1 cellular context compared by ENCODE assay signal in the genomic region with DNA sequence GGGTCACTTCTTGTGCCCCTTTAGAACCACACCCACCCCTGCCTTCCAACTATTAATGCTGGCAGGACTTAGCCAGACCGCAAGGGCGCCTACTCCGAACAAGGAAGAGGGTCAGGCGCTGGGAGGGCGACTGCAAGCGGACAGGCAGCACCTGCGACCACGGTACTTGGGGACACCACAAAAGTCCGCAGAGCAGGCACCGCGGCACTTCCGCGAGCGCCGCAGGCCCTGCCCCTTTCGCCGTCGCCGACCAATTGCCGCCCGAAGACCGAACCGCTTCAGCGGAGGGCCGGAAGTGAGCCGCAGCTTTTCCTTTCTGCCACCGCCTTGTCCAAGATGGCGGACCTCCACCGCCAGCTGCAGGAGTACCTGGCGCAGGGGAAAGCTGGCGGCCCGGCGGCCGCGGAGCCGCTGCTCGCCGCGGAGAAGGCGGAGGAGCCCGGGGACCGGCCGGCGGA.
TF ChIP-seq lines count a peak whose summit lies in the region.

A gene with protein sequence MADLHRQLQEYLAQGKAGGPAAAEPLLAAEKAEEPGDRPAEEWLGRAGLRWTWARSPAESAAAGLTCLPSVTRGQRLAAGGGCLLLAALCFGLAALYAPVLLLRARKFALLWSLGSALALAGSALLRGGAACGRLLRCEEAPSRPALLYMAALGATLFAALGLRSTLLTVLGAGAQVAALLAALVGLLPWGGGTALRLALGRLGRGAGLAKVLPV (plus strand): TSS at position 305 of the 458 bp plus-strand sequence. CDS start 32 bp downstream, at position 337.

TF ChIP-seq in HepG2, 621 proteins besides CTCF, POLR2A, EP300 and RAD21 (continued from another document and continues in another):
- TF ChIP-seq, protein P1, sequence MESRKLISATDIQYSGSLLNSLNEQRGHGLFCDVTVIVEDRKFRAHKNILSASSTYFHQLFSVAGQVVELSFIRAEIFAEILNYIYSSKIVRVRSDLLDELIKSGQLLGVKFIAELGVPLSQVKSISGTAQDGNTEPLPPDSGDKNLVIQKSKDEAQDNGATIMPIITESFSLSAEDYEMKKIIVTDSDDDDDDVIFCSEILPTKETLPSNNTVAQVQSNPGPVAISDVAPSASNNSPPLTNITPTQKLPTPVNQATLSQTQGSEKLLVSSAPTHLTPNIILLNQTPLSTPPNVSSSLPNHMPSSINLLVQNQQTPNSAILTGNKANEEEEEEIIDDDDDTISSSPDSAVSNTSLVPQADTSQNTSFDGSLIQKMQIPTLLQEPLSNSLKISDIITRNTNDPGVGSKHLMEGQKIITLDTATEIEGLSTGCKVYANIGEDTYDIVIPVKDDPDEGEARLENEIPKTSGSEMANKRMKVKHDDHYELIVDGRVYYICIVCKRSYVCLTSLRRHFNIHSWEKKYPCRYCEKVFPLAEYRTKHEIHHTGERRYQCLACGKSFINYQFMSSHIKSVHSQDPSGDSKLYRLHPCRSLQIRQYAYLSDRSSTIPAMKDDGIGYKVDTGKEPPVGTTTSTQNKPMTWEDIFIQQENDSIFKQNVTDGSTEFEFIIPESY (CRISPR knock-in tag; IDR thresholded peaks at IDR 0.05): peak; percentile 66; the same call in 1 of the 2 replicates
- TF ChIP-seq HDAC2 (CRISPR knock-in tag; IDR thresholded peaks at IDR 0.05) (peak; percentile 72; the same call in 1 of the 2 replicates), JARID2 (CRISPR knock-in tag; IDR thresholded peaks at IDR 0.05; ENCODE audit: insufficient replicate concordance) (no peak), ASH2L (IDR thresholded peaks at IDR 0.05; ENCODE audit: insufficient read length, low read depth, low read length) (no peak), NR2C2 (CRISPR knock-in tag; IDR thresholded peaks at IDR 0.05; ENCODE audit: borderline replicate concordance) (no peak), CREM (IDR thresholded peaks at IDR 0.05) (no peak), CREM (CRISPR knock-in tag; IDR thresholded peaks at IDR 0.05) (no peak), ZNF703 (CRISPR knock-in tag; IDR thresholded peaks at IDR 0.05; ENCODE audit: borderline replicate concordance) (peak; percentile 67; the same call in 1 of the 2 replicates), ZNF232 (CRISPR knock-in tag; IDR thresholded peaks at IDR 0.05; ENCODE audit: borderline replicate concordance) (peak; percentile 84), ZBTB38 (CRISPR knock-in tag; IDR thresholded peaks at IDR 0.05) (peak; percentile 82), RFX5 (IDR thresholded peaks at IDR 0.05; ENCODE audit: low read depth, low read length) (no peak), POLR2AphosphoS5 (IDR thresholded peaks at IDR 0.05; ENCODE audit: low read depth, low read length) (peak; percentile 95), HHEX (CRISPR knock-in tag; IDR thresholded peaks at IDR 0.05) (no peak; the same call in 1 of the 2 replicates), ZFP36 (IDR thresholded peaks at IDR 0.05; ENCODE audit: borderline replicate concordance, low read depth, low read length, partially characterized antibody) (no peak), SAP130 (CRISPR knock-in tag; IDR thresholded peaks at IDR 0.05; ENCODE audit: low read depth) (peak; percentile 93), MIER3 (CRISPR knock-in tag; IDR thresholded peaks at IDR 0.05; ENCODE audit: borderline replicate concordance) (peak; percentile 67; the same call in 1 of the 2 replicates), ZNF253 (CRISPR knock-in tag; IDR thresholded peaks at IDR 0.05; ENCODE audit: borderline replicate concordance) (peak; percentile 82), ZNF3 (CRISPR knock-in tag; IDR thresholded peaks at IDR 0.05) (no peak), POGZ (CRISPR knock-in tag; IDR thresholded peaks at IDR 0.05) (peak; percentile 85), PHF8 (CRISPR knock-in tag; IDR thresholded peaks at IDR 0.05) (peak; percentile 92), REXO4 (CRISPR knock-in tag; IDR thresholded peaks at IDR 0.05; ENCODE audit: borderline replicate concordance) (no peak), NFE2L1 (CRISPR knock-in tag; IDR thresholded peaks at IDR 0.05; ENCODE audit: borderline replicate concordance) (no peak), ZFP90 (CRISPR knock-in tag; IDR thresholded peaks at IDR 0.05; ENCODE audit: borderline replicate concordance) (peak; percentile 62; the same call in 1 of the 2 replicates), ZNF33B (CRISPR knock-in tag; IDR thresholded peaks at IDR 0.05) (0 out of 2 replicates have a peak, but pooled peaks have one; percentile 27), ZNF460 (CRISPR knock-in tag; IDR thresholded peaks at IDR 0.05; ENCODE audit: borderline replicate concordance) (no peak), ZNF224 (CRISPR knock-in tag; IDR thresholded peaks at IDR 0.05) (no peak; the same call in 1 of the 2 replicates), ZNF136 (CRISPR knock-in tag; IDR thresholded peaks at IDR 0.05; ENCODE audit: low read depth) (no peak), ETV5 (CRISPR knock-in tag; IDR thresholded peaks at IDR 0.05; ENCODE audit: borderline replicate concordance) (peak; percentile 90), MATR3 (CRISPR knock-in tag; IDR thresholded peaks at IDR 0.05) (no peak), ZNF430 (CRISPR knock-in tag; IDR thresholded peaks at IDR 0.05) (no peak), ZNF101 (CRISPR knock-in tag; IDR thresholded peaks at IDR 0.05; ENCODE audit: borderline replicate concordance, low read depth) (0 out of 2 replicates have a peak, but pooled peaks have one; percentile 44), FOXJ3 (CRISPR knock-in tag; IDR thresholded peaks at IDR 0.05; ENCODE audit: borderline replicate concordance) (no peak), NCOA2 (CRISPR knock-in tag; IDR thresholded peaks at IDR 0.05) (peak; percentile 36; the same call in 1 of the 2 replicates), MYNN (CRISPR knock-in tag; IDR thresholded peaks at IDR 0.05; ENCODE audit: low read depth) (no peak), ZNF709 (CRISPR knock-in tag; IDR thresholded peaks at IDR 0.05) (peak; percentile 93), ZNF598 (CRISPR knock-in tag; IDR thresholded peaks at IDR 0.05; ENCODE audit: borderline replicate concordance) (no peak), ZMYM3 (CRISPR knock-in tag; IDR thresholded peaks at IDR 0.05) (no peak), ETV6 (CRISPR knock-in tag; conservative IDR thresholded peaks at IDR 0.05) (peak; percentile 49)
- TF ChIP-seq, protein P2, sequence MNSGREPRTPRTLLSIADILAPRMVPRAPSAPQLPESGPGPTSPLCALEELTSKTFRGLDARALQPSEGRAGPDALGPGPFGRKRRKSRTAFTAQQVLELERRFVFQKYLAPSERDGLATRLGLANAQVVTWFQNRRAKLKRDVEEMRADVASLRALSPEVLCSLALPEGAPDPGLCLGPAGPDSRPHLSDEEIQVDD (CRISPR knock-in tag; IDR thresholded peaks at IDR 0.05; ENCODE audit: borderline replicate concordance): no peak
- TF ChIP-seq, protein P3, sequence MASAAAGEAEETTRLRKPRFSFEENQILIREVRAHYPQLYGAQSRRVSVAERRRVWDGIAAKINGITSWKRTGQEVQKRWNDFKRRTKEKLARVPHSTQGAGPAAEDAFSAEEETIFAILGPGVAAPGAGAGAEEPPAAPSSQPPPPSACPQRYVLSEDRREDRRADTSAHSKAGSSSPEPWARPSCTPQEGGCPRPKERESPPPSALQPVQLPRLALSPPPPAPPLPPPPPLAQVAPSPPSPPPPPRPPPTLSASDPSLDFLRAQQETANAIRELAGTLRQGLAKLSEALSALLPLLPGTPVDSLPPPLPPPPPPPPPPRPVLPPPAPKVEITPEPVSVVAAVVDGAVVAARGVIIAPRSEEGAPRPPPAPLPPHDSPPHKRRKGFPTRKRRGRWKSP (CRISPR knock-in tag; IDR thresholded peaks at IDR 0.05): peak; percentile 80; the same call in 1 of the 2 replicates
- TF ChIP-seq, protein P4, sequence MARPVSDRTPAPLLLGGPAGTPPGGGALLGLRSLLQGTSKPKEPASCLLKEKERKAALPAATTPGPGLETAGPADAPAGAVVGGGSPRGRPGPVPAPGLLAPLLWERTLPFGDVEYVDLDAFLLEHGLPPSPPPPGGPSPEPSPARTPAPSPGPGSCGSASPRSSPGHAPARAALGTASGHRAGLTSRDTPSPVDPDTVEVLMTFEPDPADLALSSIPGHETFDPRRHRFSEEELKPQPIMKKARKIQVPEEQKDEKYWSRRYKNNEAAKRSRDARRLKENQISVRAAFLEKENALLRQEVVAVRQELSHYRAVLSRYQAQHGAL (CRISPR knock-in tag; IDR thresholded peaks at IDR 0.05; ENCODE audit: not compliant biosample characterization): no peak
- TF ChIP-seq, protein P5, sequence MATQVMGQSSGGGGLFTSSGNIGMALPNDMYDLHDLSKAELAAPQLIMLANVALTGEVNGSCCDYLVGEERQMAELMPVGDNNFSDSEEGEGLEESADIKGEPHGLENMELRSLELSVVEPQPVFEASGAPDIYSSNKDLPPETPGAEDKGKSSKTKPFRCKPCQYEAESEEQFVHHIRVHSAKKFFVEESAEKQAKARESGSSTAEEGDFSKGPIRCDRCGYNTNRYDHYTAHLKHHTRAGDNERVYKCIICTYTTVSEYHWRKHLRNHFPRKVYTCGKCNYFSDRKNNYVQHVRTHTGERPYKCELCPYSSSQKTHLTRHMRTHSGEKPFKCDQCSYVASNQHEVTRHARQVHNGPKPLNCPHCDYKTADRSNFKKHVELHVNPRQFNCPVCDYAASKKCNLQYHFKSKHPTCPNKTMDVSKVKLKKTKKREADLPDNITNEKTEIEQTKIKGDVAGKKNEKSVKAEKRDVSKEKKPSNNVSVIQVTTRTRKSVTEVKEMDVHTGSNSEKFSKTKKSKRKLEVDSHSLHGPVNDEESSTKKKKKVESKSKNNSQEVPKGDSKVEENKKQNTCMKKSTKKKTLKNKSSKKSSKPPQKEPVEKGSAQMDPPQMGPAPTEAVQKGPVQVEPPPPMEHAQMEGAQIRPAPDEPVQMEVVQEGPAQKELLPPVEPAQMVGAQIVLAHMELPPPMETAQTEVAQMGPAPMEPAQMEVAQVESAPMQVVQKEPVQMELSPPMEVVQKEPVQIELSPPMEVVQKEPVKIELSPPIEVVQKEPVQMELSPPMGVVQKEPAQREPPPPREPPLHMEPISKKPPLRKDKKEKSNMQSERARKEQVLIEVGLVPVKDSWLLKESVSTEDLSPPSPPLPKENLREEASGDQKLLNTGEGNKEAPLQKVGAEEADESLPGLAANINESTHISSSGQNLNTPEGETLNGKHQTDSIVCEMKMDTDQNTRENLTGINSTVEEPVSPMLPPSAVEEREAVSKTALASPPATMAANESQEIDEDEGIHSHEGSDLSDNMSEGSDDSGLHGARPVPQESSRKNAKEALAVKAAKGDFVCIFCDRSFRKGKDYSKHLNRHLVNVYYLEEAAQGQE (IDR thresholded peaks at IDR 0.05; ENCODE audit: borderline replicate concordance in 1 of 2, low read depth in 1 of 2, low read length in 2 of 2): peak in 1 of 2 experiments; percentile 74; a peak in 2 of 4 replicates
- TF ChIP-seq, protein P6, sequence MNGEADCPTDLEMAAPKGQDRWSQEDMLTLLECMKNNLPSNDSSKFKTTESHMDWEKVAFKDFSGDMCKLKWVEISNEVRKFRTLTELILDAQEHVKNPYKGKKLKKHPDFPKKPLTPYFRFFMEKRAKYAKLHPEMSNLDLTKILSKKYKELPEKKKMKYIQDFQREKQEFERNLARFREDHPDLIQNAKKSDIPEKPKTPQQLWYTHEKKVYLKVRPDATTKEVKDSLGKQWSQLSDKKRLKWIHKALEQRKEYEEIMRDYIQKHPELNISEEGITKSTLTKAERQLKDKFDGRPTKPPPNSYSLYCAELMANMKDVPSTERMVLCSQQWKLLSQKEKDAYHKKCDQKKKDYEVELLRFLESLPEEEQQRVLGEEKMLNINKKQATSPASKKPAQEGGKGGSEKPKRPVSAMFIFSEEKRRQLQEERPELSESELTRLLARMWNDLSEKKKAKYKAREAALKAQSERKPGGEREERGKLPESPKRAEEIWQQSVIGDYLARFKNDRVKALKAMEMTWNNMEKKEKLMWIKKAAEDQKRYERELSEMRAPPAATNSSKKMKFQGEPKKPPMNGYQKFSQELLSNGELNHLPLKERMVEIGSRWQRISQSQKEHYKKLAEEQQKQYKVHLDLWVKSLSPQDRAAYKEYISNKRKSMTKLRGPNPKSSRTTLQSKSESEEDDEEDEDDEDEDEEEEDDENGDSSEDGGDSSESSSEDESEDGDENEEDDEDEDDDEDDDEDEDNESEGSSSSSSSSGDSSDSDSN (CRISPR knock-in tag; IDR thresholded peaks at IDR 0.05): peak; percentile 23; the same call in 1 of the 2 replicates
- TF ChIP-seq, protein P7, sequence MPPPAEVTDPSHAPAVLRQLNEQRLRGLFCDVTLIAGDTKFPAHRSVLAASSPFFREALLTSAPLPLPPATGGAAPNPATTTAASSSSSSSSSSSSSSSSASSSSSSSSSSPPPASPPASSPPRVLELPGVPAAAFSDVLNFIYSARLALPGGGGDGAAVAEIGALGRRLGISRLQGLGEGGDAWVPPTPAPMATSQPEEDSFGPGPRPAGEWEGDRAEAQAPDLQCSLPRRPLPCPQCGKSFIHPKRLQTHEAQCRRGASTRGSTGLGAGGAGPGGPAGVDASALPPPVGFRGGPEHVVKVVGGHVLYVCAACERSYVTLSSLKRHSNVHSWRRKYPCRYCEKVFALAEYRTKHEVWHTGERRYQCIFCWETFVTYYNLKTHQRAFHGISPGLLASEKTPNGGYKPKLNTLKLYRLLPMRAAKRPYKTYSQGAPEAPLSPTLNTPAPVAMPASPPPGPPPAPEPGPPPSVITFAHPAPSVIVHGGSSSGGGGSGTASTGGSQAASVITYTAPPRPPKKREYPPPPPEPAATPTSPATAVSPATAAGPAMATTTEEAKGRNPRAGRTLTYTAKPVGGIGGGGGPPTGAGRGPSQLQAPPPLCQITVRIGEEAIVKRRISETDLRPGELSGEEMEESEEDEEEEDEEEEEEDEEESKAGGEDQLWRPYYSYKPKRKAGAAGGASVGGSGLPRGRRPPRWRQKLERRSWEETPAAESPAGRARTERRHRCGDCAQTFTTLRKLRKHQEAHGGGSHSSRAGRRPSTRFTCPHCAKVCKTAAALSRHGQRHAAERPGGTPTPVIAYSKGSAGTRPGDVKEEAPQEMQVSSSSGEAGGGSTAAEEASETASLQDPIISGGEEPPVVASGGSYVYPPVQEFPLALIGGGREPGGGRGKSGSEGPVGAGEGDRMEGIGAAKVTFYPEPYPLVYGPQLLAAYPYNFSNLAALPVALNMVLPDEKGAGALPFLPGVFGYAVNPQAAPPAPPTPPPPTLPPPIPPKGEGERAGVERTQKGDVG (CRISPR knock-in tag; IDR thresholded peaks at IDR 0.05; ENCODE audit: borderline replicate concordance): peak; percentile 55; the same call in 1 of the 2 replicates
- TF ChIP-seq, protein P8, sequence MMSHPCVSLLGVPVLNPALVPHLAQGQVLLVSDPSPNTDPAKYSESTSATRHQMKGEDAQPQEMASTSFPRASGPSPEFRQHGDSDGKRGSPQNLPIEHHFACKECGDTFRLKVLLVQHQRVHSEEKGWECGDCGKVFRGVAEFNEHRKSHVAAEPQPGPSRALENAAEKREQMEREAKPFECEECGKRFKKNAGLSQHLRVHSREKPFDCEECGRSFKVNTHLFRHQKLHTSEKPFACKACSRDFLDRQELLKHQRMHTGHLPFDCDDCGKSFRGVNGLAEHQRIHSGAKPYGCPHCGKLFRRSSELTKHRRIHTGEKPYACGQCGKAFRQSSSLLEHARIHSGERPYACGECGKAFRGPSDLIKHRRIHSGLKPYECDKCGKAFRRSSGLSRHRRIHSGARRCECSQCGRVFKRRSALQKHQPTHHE (CRISPR knock-in tag; IDR thresholded peaks at IDR 0.05; ENCODE audit: borderline replicate concordance): peak; percentile 74
- TF ChIP-seq, protein P9, sequence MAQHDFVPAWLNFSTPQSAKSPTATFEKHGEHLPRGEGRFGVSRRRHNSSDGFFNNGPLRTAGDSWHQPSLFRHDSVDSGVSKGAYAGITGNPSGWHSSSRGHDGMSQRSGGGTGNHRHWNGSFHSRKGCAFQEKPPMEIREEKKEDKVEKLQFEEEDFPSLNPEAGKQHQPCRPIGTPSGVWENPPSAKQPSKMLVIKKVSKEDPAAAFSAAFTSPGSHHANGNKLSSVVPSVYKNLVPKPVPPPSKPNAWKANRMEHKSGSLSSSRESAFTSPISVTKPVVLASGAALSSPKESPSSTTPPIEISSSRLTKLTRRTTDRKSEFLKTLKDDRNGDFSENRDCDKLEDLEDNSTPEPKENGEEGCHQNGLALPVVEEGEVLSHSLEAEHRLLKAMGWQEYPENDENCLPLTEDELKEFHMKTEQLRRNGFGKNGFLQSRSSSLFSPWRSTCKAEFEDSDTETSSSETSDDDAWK (CRISPR knock-in tag; IDR thresholded peaks at IDR 0.05): no peak
